21 cellular contexts compared by ENCODE assay signal in genomic region chr2:30315391-30316055, GRCh38.
A peak's percentile ranks its signal among the peaks of the same experiment; 100 is the strongest.
DNase-seq lines count a peak whose midpoint lies in the region; ATAC-seq, FAIRE-seq and TF ChIP-seq lines count a peak whose summit lies in the region.
"Had no signal": no experiment of that assay in that cellular context is flagged by ENCODE, and none has a peak within 500 bp of the region (broad histone marks: within the 10 kb centered on the region; RNA-seq: fewer than 3 reads in every experiment).

No MANE protein-coding gene starts in this region.

- POLR2A ChIA-PET in activated CD8-positive, alpha-beta T cell treated with anti-CD3 and anti-CD28 coated beads, Interleukin-2, amount 10 ng/mL, durations not matched to agents 7 days and 5 days (lab: Charles Lee), result interaction anchor here (0.6 kb wide), 1 partner anchor 22 kb away, joined by 3 read pairs; no protein-coding TSS in a partner anchor

- dilution Hi-C loops in mammary epithelial cell (cut with HindIII; ENCODE audit: low sequenced_read_pairs), result no loop called here

- no peaks in the 10 kb centered on the region for H3K79me2 ChIP-seq in mammary epithelial cell (ENCODE audit: insufficient read depth, low read length)

- no peak overlapping the region for H3K27ac ChIP-seq in mammary epithelial cell (ENCODE audit: insufficient read depth, low read depth, low read length)
- no peak overlapping the region for H3K27ac ChIP-seq in breast epithelium
- H3K27ac ChIP-seq: adrenal gland, left lung, pancreas, testis had no signal

- H4K20me1 ChIP-seq in mammary epithelial cell (ENCODE audit: insufficient read depth, low read length), result no peaks in the 10 kb centered on the region

- no peaks in the 10 kb centered on the region for H3K36me3 ChIP-seq in mammary epithelial cell (ENCODE audit: insufficient read depth, low read length)
- H3K36me3 ChIP-seq in breast epithelium, result no peaks in the 10 kb centered on the region
- H3K36me3 ChIP-seq: adrenal gland, left lung, pancreas had no signal

- peaks cover 11% of the 10 kb centered on the region for H3K4me1 ChIP-seq in mammary epithelial cell (ENCODE audit: insufficient read depth, low read length)
- no peaks in the 10 kb centered on the region for H3K4me1 ChIP-seq in breast epithelium
- H3K4me1 ChIP-seq: adrenal gland, left lung, pancreas, testis had no signal

- no peak overlapping the region for H3K9ac ChIP-seq in mammary epithelial cell (ENCODE audit: insufficient read depth, low read length)

- peaks cover 4% of the 10 kb centered on the region for H3K9me3 Mint-ChIP-seq in activated CD8-positive, alpha-beta T cell treated with anti-CD3 and anti-CD28 coated beads, Interleukin-2, amount 10 ng/mL, durations not matched to agents 7 days and 5 days (ENCODE audit: insufficient read depth)
- H3K9me3 Mint-ChIP-seq in progenitor cell of endocrine pancreas (ENCODE audit: low read depth), result peaks cover 2% of the 10 kb centered on the region

- in situ Hi-C loops in mammary epithelial cell (cut with MboI; ENCODE audit: low sequenced_read_pairs in 2 of 2), result no loop called here

- H3K27ac Mint-ChIP-seq in activated CD8-positive, alpha-beta T cell treated with anti-CD3 and anti-CD28 coated beads, Interleukin-2, amount 10 ng/mL, durations not matched to agents 7 days and 5 days, result peak overlapping the region; percentile 94
- H3K27ac Mint-ChIP-seq in progenitor cell of endocrine pancreas, result no peak overlapping the region

- CTCF ChIA-PET in mammary epithelial cell (lab: Charles Lee; ENCODE audit: low non-redundant PET), result no interaction called here
- CTCF ChIA-PET in activated CD8-positive, alpha-beta T cell treated with anti-CD3 and anti-CD28 coated beads, Interleukin-2, amount 10 ng/mL, durations not matched to agents 7 days and 5 days (lab: Charles Lee), result interaction anchor here (1.7 kb wide), 1 partner anchor 76 kb away, joined by 5 read pairs; no protein-coding TSS in a partner anchor

- intact Hi-C loops in mammary epithelial cell (cut with micrococcal nuclease), result no loop called here
- intact Hi-C loops in breast epithelium (cut with DNase I; ENCODE audit: low total_unique reads), result no loop called here

- ATAC-seq in activated CD8-positive, alpha-beta T cell treated with anti-CD3 and anti-CD28 coated beads, Interleukin-2, amount 10 ng/mL, durations not matched to agents 7 days and 5 days, result peak; percentile 69
- ATAC-seq: left lung had no signal

- no peaks in the 10 kb centered on the region for H3K27me3 ChIP-seq in mammary epithelial cell (ENCODE audit: insufficient read depth, low read length)
- H3K27me3 ChIP-seq in breast epithelium, result no peaks in the 10 kb centered on the region
- H3K27me3 ChIP-seq: adrenal gland, left lung, pancreas, testis had no signal

- WGBS in mammary epithelial cell (ENCODE audit: low coverage, missing lambda C conversion rate), result 22% methylated on average over 3 of the region's 3 CpGs

- no peaks in the 10 kb centered on the region for H3K27me3 Mint-ChIP-seq in activated CD8-positive, alpha-beta T cell treated with anti-CD3 and anti-CD28 coated beads, Interleukin-2, amount 10 ng/mL, durations not matched to agents 7 days and 5 days (ENCODE audit: low read depth)
- peaks cover 3% of the 10 kb centered on the region for H3K27me3 Mint-ChIP-seq in progenitor cell of endocrine pancreas

- no peak overlapping the region for H3K4me3 Mint-ChIP-seq in activated CD8-positive, alpha-beta T cell treated with anti-CD3 and anti-CD28 coated beads, Interleukin-2, amount 10 ng/mL, durations not matched to agents 7 days and 5 days
- H3K4me3 Mint-ChIP-seq in progenitor cell of endocrine pancreas (ENCODE audit: low read depth), result no peak overlapping the region

- peak overlapping the region; percentile 29 for H3K4me2 ChIP-seq in mammary epithelial cell (ENCODE audit: insufficient read depth, low read depth, low read length)

- H3K9me3 ChIP-seq in mammary epithelial cell (replicated peaks; ENCODE audit: insufficient read depth, low read length) (no peaks in the 10 kb centered on the region), breast epithelium (no peaks in the 10 kb centered on the region)
- H3K9me3 ChIP-seq: adrenal gland, left lung, pancreas, testis had no signal

- DNase-seq in mammary epithelial cell, result peak; percentile 57
- DNase-seq in breast epithelium (ENCODE audit: low spot score in 2 of 2), result no peak
- DNase-seq in activated CD8-positive, alpha-beta T cell treated with anti-CD3 and anti-CD28 coated beads, Interleukin-2, amount 10 ng/mL, durations not matched to agents 7 days and 5 days, result peak; percentile 41
- peak; percentile 53 for DNase-seq in dermis blood vessel endothelial cell
- peak; percentile 37 for DNase-seq in urothelium cell line (ENCODE audit: low spot score)
- no peak for DNase-seq in progenitor cell of endocrine pancreas (ENCODE audit: low spot score, unreplicated experiment)
- no peak for DNase-seq in NOMO-1 (lab: John Stamatoyannopoulos, UW; ENCODE audit: unreplicated experiment in 2 of 2)
- no peak for DNase-seq in H54 (ENCODE audit: insufficient read length, low spot score)
- DNase-seq: adrenal gland; cerebellar nuclear complex; foreskin melanocyte; GF-D8; Kasumi-1; left lung; NCI-H1436 treated with DMSO at 0.1 percent for 48 hours; NCI-H446; stimulated activated CD4-positive, alpha-beta T cell treated with anti-CD3 and anti-CD28 coated beads, Interleukin-2, amount 100 ng/mL, for 48 hours; T1000; testis had no signal

- no peak for TF ChIP-seq POLR2A in breast epithelium (IDR thresholded peaks at IDR 0.05)
- TF ChIP-seq POLR2A in H54 (IDR thresholded peaks at IDR 0.05; ENCODE audit: low read depth, low read length), result no peak

- FAIRE-seq in urothelium cell line (lab: Jason Lieb, UNC) (peak; percentile 59), H54 (lab: Jason Lieb, UNC) (no peak)
- FAIRE-seq: D721Med, pancreas had no signal

- H2AFZ ChIP-seq in mammary epithelial cell (ENCODE audit: low read depth, low read length), result peak overlapping the region; percentile 31

- H3K4me3 ChIP-seq in mammary epithelial cell (replicated peaks in 1 of 3; ENCODE audit: insufficient read depth in 1 of 3, low read depth in 2 of 3, low read length in 3 of 3) (no peak overlapping the region), breast epithelium (no peak overlapping the region)
- H3K4me3 ChIP-seq: adrenal gland, left lung, pancreas, testis had no signal

- no TSS peak for BruUV-seq in mammary epithelial cell (replicated peaks; lab: Mats Ljungman, UMichigan)

- peaks cover 42% of the 10 kb centered on the region for H3K4me1 Mint-ChIP-seq in activated CD8-positive, alpha-beta T cell treated with anti-CD3 and anti-CD28 coated beads, Interleukin-2, amount 10 ng/mL, durations not matched to agents 7 days and 5 days (ENCODE audit: low read depth)
- H3K4me1 Mint-ChIP-seq in progenitor cell of endocrine pancreas (ENCODE audit: low read depth), result no peaks in the 10 kb centered on the region

- TF ChIP-seq CTCF in mammary epithelial cell (conservative IDR thresholded peaks at IDR 0.05 in 1 of 2, IDR thresholded peaks at IDR 0.05 in 1 of 2; ENCODE audit: extremely low read depth in 1 of 2, insufficient read depth in 1 of 2, low read depth in 1 of 2, low read length in 2 of 2) (no peak), breast epithelium (IDR thresholded peaks at IDR 0.05) (no peak), progenitor cell of endocrine pancreas (IDR thresholded peaks at IDR 0.05; ENCODE audit: unreplicated experiment) (no peak)

- peaks cover 14% of the 10 kb centered on the region for H3K36me3 Mint-ChIP-seq in activated CD8-positive, alpha-beta T cell treated with anti-CD3 and anti-CD28 coated beads, Interleukin-2, amount 10 ng/mL, durations not matched to agents 7 days and 5 days (ENCODE audit: low read depth)
- H3K36me3 Mint-ChIP-seq in progenitor cell of endocrine pancreas (ENCODE audit: insufficient read depth), result no peaks in the 10 kb centered on the region

Comparison
In these comparisons a context has a peak if more than half of its experiments do, and no peak if none do; other contexts are left out.
1. DNase-seq: peak in mammary epithelial cell (single experiment), activated CD8-positive, alpha-beta T cell treated with anti-CD3 and anti-CD28 coated beads, Interleukin-2, amount 10 ng/mL, durations not matched to agents 7 days and 5 days (single experiment), dermis blood vessel endothelial cell (single experiment) and urothelium cell line (single experiment); none in breast epithelium (0 of 2), progenitor cell of endocrine pancreas (single experiment), NOMO-1 (0 of 2) and H54 (single experiment).